20 cellular contexts compared by ENCODE assay signal in the genomic region with DNA sequence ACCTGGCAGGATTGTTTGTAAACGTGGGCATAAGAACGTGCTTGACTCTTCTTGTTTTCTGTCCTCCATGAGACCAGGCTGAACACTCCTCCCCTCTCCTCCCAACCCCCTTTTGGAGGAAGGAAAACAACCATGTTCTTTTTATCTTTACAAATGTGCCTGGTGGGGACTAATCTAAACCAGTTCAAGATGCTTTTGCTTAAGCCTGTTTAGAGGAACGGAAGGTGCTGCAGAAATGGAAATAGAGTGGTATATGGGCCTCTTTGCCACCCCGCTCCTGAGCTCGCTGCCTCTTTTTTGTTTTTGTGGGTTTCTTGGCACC.
A peak's percentile ranks its signal among the peaks of the same experiment; 100 is the strongest.
DNase-seq lines count a peak whose midpoint lies in the region; ATAC-seq and TF ChIP-seq lines count a peak whose summit lies in the region.
"Had no signal": no experiment of that assay in that cellular context is flagged by ENCODE, and none has a peak within 500 bp of the region (broad histone marks: within the 10 kb centered on the region; RNA-seq: fewer than 3 reads in every experiment).

No MANE protein-coding gene starts in this region.

- H3K36me3 ChIP-seq in body of pancreas (replicated peaks in 1 of 2; ENCODE audit: insufficient read depth in 1 of 2, low read depth in 2 of 2) = no peaks in the 10 kb centered on the region
- H3K36me3 ChIP-seq: BE2C, thoracic aorta had no signal

- H3K27ac Mint-ChIP-seq in nephron (peak overlapping the region in 2 of 3 experiments; percentile 5 to 66), type B pancreatic cell (peak overlapping the region; percentile 87)
- H3K27ac Mint-ChIP-seq: activated CD4-positive, alpha-beta T cell treated with anti-CD3 and anti-CD28 coated beads for 36 hours; activated naive CD8-positive, alpha-beta T cell treated with anti-CD3 and anti-CD28 coated beads, Interleukin-2, amount 50 U/mL, for 24 hours; dendritic cell treated with granulocyte-macrophage colony-stimulating factor and Interleukin-4, amounts not matched to agents 40 ng/mL and 50 ng/mL, for 4 days; memory B cell; natural killer cell treated with Interleukin-12 subunit alpha and Interleukin-12 subunit beta and Interleukin-15 and Interleukin-18, amount 100 ng/mL, for 72 hours had no signal

- intact Hi-C loops in body of pancreas (cut with DNase I) = no loop called here

- H3K9me3 ChIP-seq in body of pancreas = no peaks in the 10 kb centered on the region
- H3K9me3 ChIP-seq: BE2C, thoracic aorta had no signal

- ATAC-seq in body of pancreas (no peak), GM19397 (IDR thresholded peaks at IDR 0.05; ENCODE audit: unreplicated experiment) (no peak)
- ATAC-seq: activated CD4-positive, alpha-beta T cell treated with anti-CD3 and anti-CD28 coated beads for 36 hours; activated naive CD8-positive, alpha-beta T cell treated with anti-CD3 and anti-CD28 coated beads, Interleukin-2, amount 50 U/mL, for 24 hours; natural killer cell treated with Interleukin-12 subunit alpha and Interleukin-12 subunit beta and Interleukin-15 and Interleukin-18, amount 100 ng/mL, for 72 hours; Panc1 had no signal

- WGBS in body of pancreas, 2 donors = 49 to 67% methylated on average over 5 of the region's 5 CpGs

- H3K36me3 Mint-ChIP-seq in nephron (ENCODE audit: low read depth) (peaks cover 4% of the 10 kb centered on the region), type B pancreatic cell (peaks cover 5% of the 10 kb centered on the region)
- H3K36me3 Mint-ChIP-seq: natural killer cell treated with Interleukin-12 subunit alpha and Interleukin-12 subunit beta and Interleukin-15 and Interleukin-18, amount 100 ng/mL, for 72 hours had no signal

- peaks cover 14% of the 10 kb centered on the region for H3K27me3 Mint-ChIP-seq in nephron (ENCODE audit: low read depth)
- H3K27me3 Mint-ChIP-seq in type B pancreatic cell = no peaks in the 10 kb centered on the region
- H3K27me3 Mint-ChIP-seq: activated CD4-positive, alpha-beta T cell treated with anti-CD3 and anti-CD28 coated beads for 36 hours; activated naive CD8-positive, alpha-beta T cell treated with anti-CD3 and anti-CD28 coated beads, Interleukin-2, amount 50 U/mL, for 24 hours; dendritic cell treated with granulocyte-macrophage colony-stimulating factor and Interleukin-4, amounts not matched to agents 40 ng/mL and 50 ng/mL, for 4 days; memory B cell; natural killer cell treated with Interleukin-12 subunit alpha and Interleukin-12 subunit beta and Interleukin-15 and Interleukin-18, amount 100 ng/mL, for 72 hours had no signal

- H3K9me3 Mint-ChIP-seq in nephron (no peaks in the 10 kb centered on the region), type B pancreatic cell (no peaks in the 10 kb centered on the region)
- H3K9me3 Mint-ChIP-seq: activated naive CD8-positive, alpha-beta T cell treated with anti-CD3 and anti-CD28 coated beads, Interleukin-2, amount 50 U/mL, for 24 hours; memory B cell; natural killer cell treated with Interleukin-12 subunit alpha and Interleukin-12 subunit beta and Interleukin-15 and Interleukin-18, amount 100 ng/mL, for 72 hours had no signal

- TF ChIP-seq CTCF in body of pancreas (IDR thresholded peaks at IDR 0.05) (no peak), nephron (IDR thresholded peaks at IDR 0.05; ENCODE audit: unreplicated experiment in 3 of 3) (no peak), type B pancreatic cell (conservative IDR thresholded peaks at IDR 0.05) (no peak)

- H3K4me1 ChIP-seq in body of pancreas = peaks cover 19% of the 10 kb centered on the region
- H3K4me1 ChIP-seq: BE2C had no signal

- peaks cover 20% of the 10 kb centered on the region for H3K4me1 Mint-ChIP-seq in nephron
- H3K4me1 Mint-ChIP-seq in type B pancreatic cell (ENCODE audit: unreplicated experiment) = peaks cover 39% of the 10 kb centered on the region
- H3K4me1 Mint-ChIP-seq: activated naive CD8-positive, alpha-beta T cell treated with anti-CD3 and anti-CD28 coated beads, Interleukin-2, amount 50 U/mL, for 24 hours; memory B cell had no signal

- H3K27me3 ChIP-seq in body of pancreas = no peaks in the 10 kb centered on the region
- H3K27me3 ChIP-seq: BE2C had no signal

- peak overlapping the region in 1 of 3 experiments; percentile 7 for H3K4me3 Mint-ChIP-seq in nephron
- H3K4me3 Mint-ChIP-seq in type B pancreatic cell = peak overlapping the region; percentile 25
- H3K4me3 Mint-ChIP-seq: activated CD4-positive, alpha-beta T cell treated with anti-CD3 and anti-CD28 coated beads for 36 hours; activated naive CD8-positive, alpha-beta T cell treated with anti-CD3 and anti-CD28 coated beads, Interleukin-2, amount 50 U/mL, for 24 hours; dendritic cell treated with granulocyte-macrophage colony-stimulating factor and Interleukin-4, amounts not matched to agents 40 ng/mL and 50 ng/mL, for 4 days; memory B cell; natural killer cell treated with Interleukin-12 subunit alpha and Interleukin-12 subunit beta and Interleukin-15 and Interleukin-18, amount 100 ng/mL, for 72 hours had no signal

- TF ChIP-seq POLR2A in body of pancreas (IDR thresholded peaks at IDR 0.05) = no peak

- no peak overlapping the region for H3K4me3 ChIP-seq in body of pancreas
- H3K4me3 ChIP-seq: thoracic aorta had no signal

- H3K27ac ChIP-seq in body of pancreas = peak overlapping the region; percentile 6 to 64 (median 49)
- H3K27ac ChIP-seq: 22Rv1, epithelial cell of prostate, thoracic aorta had no signal

- peak; percentile 14 for DNase-seq in NCI-H146 (lab: John Stamatoyannopoulos, UW)
- DNase-seq in NCI-H146 treated with DMSO at 0.1 percent for 48 hours (lab: John Stamatoyannopoulos, UW; ENCODE audit: unreplicated experiment) = no peak
- no peak for DNase-seq in body of pancreas
- no peak for DNase-seq in type B pancreatic cell (ENCODE audit: extremely low spot score, unreplicated experiment)
- DNase-seq in HuH-7.5 (ENCODE audit: low spot score) = no peak
- DNase-seq in iPS-NIHi11 (ENCODE audit: low spot score) = no peak
- DNase-seq: activated CD4-positive, alpha-beta T cell treated with anti-CD3 and anti-CD28 coated beads for 36 hours; activated naive CD8-positive, alpha-beta T cell treated with anti-CD3 and anti-CD28 coated beads, Interleukin-2, amount 50 U/mL, for 24 hours; BE2C; HCEC 1CT; NCI-H1694 treated with DMSO at 0.1 percent for 48 hours had no signal
